7 cellular contexts compared by ENCODE assay signal in genomic region chr3:127775398-127776109, GRCh38. TPM values are rescaled to one million over a fixed set of nuclear protein-coding genes. Genes with fewer than 3 reads are reported as not detected.
DNase-seq lines count a peak whose midpoint lies in the region; ATAC-seq and TF ChIP-seq lines count a peak whose summit lies in the region.

No MANE protein-coding gene starts in this region.

- TF ChIP-seq CTCF in fibroblast of lung (conservative IDR thresholded peaks at IDR 0.05 in 1 of 2, IDR thresholded peaks at IDR 0.05 in 1 of 2; ENCODE audit: low read depth in 1 of 2, low read length in 2 of 2), result no peak

- H4K20me1 ChIP-seq in fibroblast of lung (ENCODE audit: control insufficient read depth, extremely low read depth, insufficient read depth, low read length), result no peaks in the 10 kb centered on the region

- H3K27me3 ChIP-seq in H7 (ENCODE audit: control insufficient read depth, insufficient read depth, low read length) (no peaks in the 10 kb centered on the region), fibroblast of lung (ENCODE audit: control insufficient read depth, insufficient read depth, low read length) (no peaks in the 10 kb centered on the region)

- no peak overlapping the region for H3K4me3 ChIP-seq in H7 (ENCODE audit: insufficient read depth, low read depth, low read length)
- H3K4me3 ChIP-seq in fibroblast of lung (replicated peaks in 1 of 4; ENCODE audit: control extremely low read depth in 1 of 4, insufficient read depth in 1 of 4, low read depth in 3 of 4, low read length in 4 of 4), result no peak overlapping the region

- peaks cover 44% of the 10 kb centered on the region for H3K4me1 ChIP-seq in fibroblast of lung (ENCODE audit: control insufficient read depth, extremely low read depth, insufficient read depth, low read length)

- DNase-seq in H7 (peak; percentile 65), NOMO-1 treated with DMSO at 0.1 percent for 48 hours (lab: John Stamatoyannopoulos, UW; ENCODE audit: unreplicated experiment) (peak; percentile 62), fibroblast of lung (ENCODE audit: low read depth in 2 of 2) (peak; percentile 80 to 89), retina (peak; percentile 56)
- DNase-seq in activated CD4-positive, alpha-beta T cell treated with anti-CD3 and anti-CD28 coated beads for 48 hours, result no peak
- no peak for DNase-seq in activated CD4-positive, alpha-beta T cell treated with anti-CD3 and anti-CD28 coated beads, Interleukin-2, amount 50 U/mL, for 48 hours

- H3K9ac ChIP-seq in fibroblast of lung (ENCODE audit: insufficient read depth, low read length), result peak overlapping the region; percentile 10

- ATAC-seq in GM18502 (IDR thresholded peaks at IDR 0.05; ENCODE audit: poor library complexity, unreplicated experiment), result no peak

- no peaks in the 10 kb centered on the region for H3K9me3 ChIP-seq in fibroblast of lung (ENCODE audit: control insufficient read depth, insufficient read depth, low read depth, low read length)

- H3K79me2 ChIP-seq in fibroblast of lung (ENCODE audit: control insufficient read depth, insufficient read depth, low read length), result peaks cover 77% of the 10 kb centered on the region

- H3K4me2 ChIP-seq in fibroblast of lung (ENCODE audit: extremely low read depth, insufficient read depth, low read length), result peak overlapping the region; percentile 68

- H3K36me3 ChIP-seq in H7 (replicated peaks; ENCODE audit: control insufficient read depth, insufficient read depth, low read length) (no peaks in the 10 kb centered on the region), fibroblast of lung (ENCODE audit: control insufficient read depth, insufficient read depth, low read length) (peaks cover 2% of the 10 kb centered on the region)

- H2AFZ ChIP-seq in fibroblast of lung (ENCODE audit: low read length), result no peak overlapping the region

- peak overlapping the region; percentile 88 for H3K27ac ChIP-seq in fibroblast of lung (ENCODE audit: insufficient read depth, low read length)

RNA-seq across cellular contexts. Expression of gene MGLL, which starts 46.8 kb away (rescaled TPM):
- 0.07 and 0.31 TPM in 2 replicates for total RNA-seq in H7 (2014; rRNA removed; shearing (Covaris generic))
- 15.2 and 60.1 TPM in 2 replicates for total RNA-seq in fibroblast of lung
- 69.8 and 122 TPM in 2 replicates for polyA plus RNA-seq in fibroblast of lung
- polyA plus RNA-seq in fibroblast of lung (2012), result 101 and 175 TPM in 2 replicates
- 75.2 and 302 TPM in 2 replicates for polyA minus RNA-seq in fibroblast of lung (ENCODE audit: low replicate concordance)

Comparison
In these comparisons a context has a peak if more than half of its experiments do, and no peak if none do; other contexts are left out.
1. DNase-seq: peak in H7 (single experiment), NOMO-1 treated with DMSO at 0.1 percent for 48 hours (single experiment), fibroblast of lung (2 of 2) and retina (single experiment); none in activated CD4-positive, alpha-beta T cell treated with anti-CD3 and anti-CD28 coated beads for 48 hours (single experiment) and activated CD4-positive, alpha-beta T cell treated with anti-CD3 and anti-CD28 coated beads, Interleukin-2, amount 50 U/mL, for 48 hours (0 of 2).
2. RNA of gene MGLL, which starts 46.8 kb away (total RNA-seq): 15.2 to 60.1 TPM in fibroblast of lung; 0.07 to 0.31 TPM in H7; every median in the first group is over 10 times any median in the second.